ENCODE assay signal across 7 cellular contexts in the genomic region with DNA sequence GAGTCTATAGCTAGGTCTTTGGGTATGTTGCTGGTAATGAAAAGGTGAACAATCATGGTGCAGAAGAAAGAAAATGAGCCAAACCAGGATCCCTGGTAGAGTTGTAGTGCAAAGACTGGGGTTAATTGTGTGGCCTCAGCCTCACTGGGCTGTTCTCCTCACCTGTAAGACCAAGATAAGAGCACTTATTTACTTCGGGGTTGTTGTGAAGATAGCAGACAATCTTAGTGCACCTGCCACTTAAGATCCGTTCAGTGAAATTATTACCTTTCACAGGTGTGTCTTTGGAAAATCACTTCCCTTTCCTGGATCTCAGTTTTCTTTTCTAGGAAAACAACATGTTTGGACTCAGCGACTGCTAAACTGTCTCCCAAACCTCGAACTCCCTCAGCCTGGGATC. TPM values are rescaled to one million over a fixed set of nuclear protein-coding genes. Genes with fewer than 3 reads are reported as not detected.
DNase-seq lines count a peak whose midpoint lies in the region; ATAC-seq and TF ChIP-seq lines count a peak whose summit lies in the region.

No MANE protein-coding gene starts in this region.

- DNase-seq in T-cell: no peak
- DNase-seq in foreskin fibroblast: no peak
- no peak for DNase-seq in posterior vena cava (ENCODE audit: low spot score)
- no peak for DNase-seq in AG08396 (ENCODE audit: low spot score)

- no peaks in the 10 kb centered on the region for H3K27me3 Mint-ChIP-seq in T-cell

- H3K9me3 ChIP-seq in HEK293 (ENCODE audit: control insufficient read depth, insufficient read depth, low read depth, low read length): no peaks in the 10 kb centered on the region
- no peaks in the 10 kb centered on the region for H3K9me3 ChIP-seq in skeletal muscle tissue (ENCODE audit: control insufficient read depth in 3 of 3, low read length in 3 of 3)

- peaks cover 22 to 28% (median 28%) of the 10 kb centered on the region in 3 donors for H3K4me1 Mint-ChIP-seq in T-cell

- POLR2A ChIA-PET in HEK293 (lab: Yijun Ruan, JAX) (interaction anchor here (1.1 kb wide), 1 partner anchor 237 kb away, joined by 3 read pairs; no protein-coding TSS in a partner anchor), T-cell (lab: Charles Lee) (interaction anchor here in 1 of 2 donors (1.4 kb wide), 1 partner anchor 510 kb away, joined by 4 read pairs; no protein-coding TSS in a partner anchor)

- peak overlapping the region in 1 of 2 donors; percentile 81 for H3K27ac Mint-ChIP-seq in T-cell

- peak overlapping the region; percentile 79 to 99 (median 96) for H3K9ac ChIP-seq in skeletal muscle tissue (ENCODE audit: low read depth in 1 of 3, low read length in 3 of 3)

- no peaks in the 10 kb centered on the region for H3K27me3 ChIP-seq in skeletal muscle tissue (ENCODE audit: control insufficient read depth in 3 of 3, insufficient read depth in 3 of 3, low read length in 3 of 3)

- H3K27ac ChIP-seq in HEK293 (ENCODE audit: extremely low read depth, low read depth, low read length): peak overlapping the region; percentile 96; the same call in 1 of the 2 replicates
- H3K27ac ChIP-seq in skeletal muscle tissue (ENCODE audit: low read depth, low read length): peak overlapping the region; percentile 100

- no peaks in the 10 kb centered on the region for H3K9me3 Mint-ChIP-seq in T-cell

- ATAC-seq in T-cell (replicated peaks in 1 of 4) (no peak), HG02852 (IDR thresholded peaks at IDR 0.05; ENCODE audit: unreplicated experiment) (no peak)

- TF ChIP-seq CTCF in HEK293 (tag by site-specific recombination; IDR thresholded peaks at IDR 0.05) (no peak), foreskin fibroblast (IDR thresholded peaks at IDR 0.05; ENCODE audit: low read depth, low read length) (no peak)

- no peaks in the 10 kb centered on the region for H3K36me3 Mint-ChIP-seq in T-cell

- H3K4me3 Mint-ChIP-seq in T-cell: peak overlapping the region; percentile 79 to 90 (median 87)

- H3K4me3 ChIP-seq in HEK293 (ENCODE audit: low read depth, low read length) (no peak overlapping the region), foreskin fibroblast (ENCODE audit: low read depth in 1 of 2, low read length in 2 of 2) (peak overlapping the region; percentile 65 to 73), skeletal muscle tissue (ENCODE audit: low read length in 3 of 3) (peak overlapping the region; percentile 73 to 92 (median 80))

- H3K36me3 ChIP-seq in HEK293 (ENCODE audit: control insufficient read depth in 2 of 2, insufficient read depth in 1 of 2, low read length in 2 of 2) (no peaks in the 10 kb centered on the region), skeletal muscle tissue (ENCODE audit: control insufficient read depth in 3 of 3, insufficient read depth in 3 of 3, low read length in 3 of 3) (no peaks in the 10 kb centered on the region)

- H3K4me1 ChIP-seq in HEK293 (ENCODE audit: control insufficient read depth, insufficient read depth, low read length): 0 out of 2 replicates have a peak, but pooled peaks cover 2% of the 10 kb centered on the region
- H3K4me1 ChIP-seq in skeletal muscle tissue (ENCODE audit: control insufficient read depth in 3 of 3, insufficient read depth in 3 of 3, low read length in 3 of 3): peaks cover 24 to 60% (median 33%) of the 10 kb centered on the region in 3 donors

- intact Hi-C loops in posterior vena cava (cut with DNase I): loop anchor here (5.0 to 10.0 kb wide), 4 partner anchors 99 to 462 kb away; no protein-coding TSS in a partner anchor

- CTCF ChIA-PET in HEK293 (lab: Yijun Ruan, JAX): interaction anchor here (1.0 kb wide), 1 partner anchor 132 kb away, joined by 3 read pairs; no protein-coding TSS in a partner anchor
- CTCF ChIA-PET in T-cell (lab: Charles Lee): no interaction called here

TF ChIP-seq in HEK293, 187 proteins besides CTCF, POLR2A, EP300 and RAD21:
- TF ChIP-seq PRDM1 (tag by site-specific recombination; IDR thresholded peaks at IDR 0.05) (0 out of 2 replicates have a peak, but pooled peaks have one; percentile 15), ZNF404 (tag by site-specific recombination; IDR thresholded peaks at IDR 0.05) (no peak), ZFP3 (tag by site-specific recombination; IDR thresholded peaks at IDR 0.05; ENCODE audit: low read depth) (no peak)
TF ChIP-seq in HEK293: peak in this region for 1.

RNA-seq across cellular contexts. Expression of gene FGGY, which starts 1.3 kb away (rescaled TPM):
- total RNA-seq in T-cell (10 to 100 TPM in 4 of 5 donors, 1 to 10 TPM in 1; 7.8 to 21.7 (median 12.6) TPM), skeletal muscle tissue (52.2 TPM), posterior vena cava (10 to 100 TPM; 14.6 to 24.7 TPM)
